In the genomic region with DNA sequence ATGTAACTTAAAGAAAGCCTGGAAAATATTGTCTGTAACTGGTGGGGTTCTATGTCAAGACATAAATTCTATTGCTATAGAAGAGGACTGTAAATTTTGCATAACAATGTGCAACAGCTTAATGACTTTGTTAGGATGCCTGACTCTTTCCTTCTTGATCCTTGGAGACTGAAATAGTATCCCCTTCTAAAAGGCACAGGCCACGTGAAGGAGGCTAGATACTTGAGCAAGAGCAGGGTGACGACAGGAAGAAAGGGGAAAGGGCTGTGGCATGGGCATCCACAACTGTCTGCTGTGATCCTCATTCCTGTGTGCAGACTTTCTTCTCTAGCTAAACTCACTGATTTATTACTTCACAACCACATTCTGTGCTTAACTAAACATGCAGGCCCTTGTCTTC, we compare ENCODE assay signal across 25 cellular contexts.
"Had no signal": no experiment of that assay in that cellular context is flagged by ENCODE, and none has a peak within 500 bp of the region (broad histone marks: within the 10 kb centered on the region; RNA-seq: fewer than 3 reads in every experiment).

No MANE protein-coding gene starts in this region.

- H3K4me1 ChIP-seq: colonic mucosa, esophagus squamous epithelium, sigmoid colon, spleen, testis, transverse colon had no signal

- H3K36me3 ChIP-seq: cardiac muscle cell, colonic mucosa, esophagus squamous epithelium, sigmoid colon, spleen, transverse colon had no signal

- H3K4me3 Mint-ChIP-seq: activated naive CD8-positive, alpha-beta T cell; brain; naive B cell; neural crest cell; T-cell had no signal

- H3K27me3 Mint-ChIP-seq: activated naive CD8-positive, alpha-beta T cell; brain; naive B cell; T-cell had no signal

- H3K4me1 Mint-ChIP-seq: naive B cell, T-cell had no signal

- DNase-seq: activated CD4-positive, alpha-beta T cell treated with anti-CD3 and anti-CD28 coated beads for 48 hours; activated CD4-positive, alpha-beta T cell treated with anti-CD3 and anti-CD28 coated beads, Interleukin-2, amount 50 U/mL, for 48 hours; activated CD8-positive, alpha-beta memory T cell treated with anti-CD3 and anti-CD28 coated beads for 24 hours; activated effector memory CD4-positive, alpha-beta T cell treated with Interleukin-2 at 50 U/mL for 16 hours; activated naive CD4-positive, alpha-beta T cell treated with Interleukin-2 at 50 U/mL for 16 hours; aorta; cerebellar nuclear complex; colonic mucosa; effector CD8-positive, alpha-beta T cell; esophagus squamous epithelium; foreskin melanocyte; left ventricle myocardium superior; naive B cell; sigmoid colon; spleen; stimulated activated naive CD8-positive, alpha-beta T cell treated with anti-CD3 and anti-CD28 coated beads, Interleukin-15, Interleukin-2, amounts not matched to agents 100 U/mL and 50 U/mL, for 24 hours; T-cell; testis; transverse colon had no signal

- H3K27me3 ChIP-seq: cardiac muscle cell, colonic mucosa, esophagus squamous epithelium, sigmoid colon, spleen, testis, transverse colon had no signal

- H3K9me3 ChIP-seq: colonic mucosa, esophagus squamous epithelium, sigmoid colon, testis, transverse colon had no signal

- H3K4me3 ChIP-seq: cardiac muscle cell, colonic mucosa, esophagus squamous epithelium, sigmoid colon, spleen, testis, transverse colon had no signal

- H3K27ac ChIP-seq: cardiac muscle cell, colonic mucosa, epithelial cell of prostate, esophagus squamous epithelium, sigmoid colon, spleen, testis, transverse colon had no signal

- FAIRE-seq: endometrium had no signal

- H3K36me3 Mint-ChIP-seq: activated naive CD8-positive, alpha-beta T cell; brain; naive B cell; T-cell had no signal

- H3K27ac Mint-ChIP-seq: activated naive CD8-positive, alpha-beta T cell; brain; naive B cell; T-cell had no signal
